ENCODE assay signal across 22 cellular contexts in genomic region chrX:28997716-28998115, GRCh38.
"Had no signal": no experiment of that assay in that cellular context is flagged by ENCODE, and none has a peak within 500 bp of the region (broad histone marks: within the 10 kb centered on the region; RNA-seq: fewer than 3 reads in every experiment).

No MANE protein-coding gene starts in this region.

- H3K27me3 ChIP-seq: body of pancreas, left lung, stomach had no signal

- H3K4me2 ChIP-seq: smooth muscle cell had no signal

- H3K4me3 ChIP-seq: body of pancreas, left lung, psoas muscle, smooth muscle cell, stomach had no signal

- DNase-seq: activated B cell treated with CpG ODN at 0.5 μM for 24 hours; activated CD4-positive, alpha-beta memory T cell treated with anti-CD3 and anti-CD28 coated beads, Interleukin-2, amount 10 ng/mL, durations not matched to agents 7 days and 5 days; activated CD4-positive, alpha-beta T cell treated with anti-CD3 and anti-CD28 coated beads for 4 hours; activated naive CD4-positive, alpha-beta T cell; activated naive CD8-positive, alpha-beta T cell treated with anti-CD3 and anti-CD28 coated beads for 36 hours; activated T-cell treated with anti-CD3 and anti-CD28 coated beads, Interleukin-2, amount 50 U/mL, for 1 hour; amniotic stem cell; cortex of kidney; erythroblast; foreskin fibroblast; hippocampal formation; kidney; left lung; psoas muscle; stimulated activated CD4-positive, alpha-beta T cell treated with anti-CD3 and anti-CD28 coated beads, Interleukin-4, amount 100 ng/mL, for 24 hours; stomach; trophoblast cell had no signal

- H3K4me1 ChIP-seq: body of pancreas, left lung, psoas muscle, stomach had no signal

- H3K36me3 ChIP-seq: left lung, stomach had no signal

- H3K9me3 ChIP-seq: body of pancreas, left lung, psoas muscle, stomach had no signal

- H3K27ac ChIP-seq: body of pancreas, left lung, psoas muscle, stomach had no signal

- ATAC-seq: activated T-helper 17 cell treated with anti-CD3 and anti-CD28 coated beads, Interleukin-2, amount 50 U/mL, for 72 hours; body of pancreas; left lung; psoas muscle; sciatic nerve; stimulated activated effector memory CD8-positive, alpha-beta T cell treated with anti-CD3 and anti-CD28 coated beads, Interleukin-12 subunit alpha, Interleukin-12 subunit beta, amount 100 ng/mL, for 72 hours had no signal
